Comparison of ENCODE assay signal across 1 cellular context in the genomic region with DNA sequence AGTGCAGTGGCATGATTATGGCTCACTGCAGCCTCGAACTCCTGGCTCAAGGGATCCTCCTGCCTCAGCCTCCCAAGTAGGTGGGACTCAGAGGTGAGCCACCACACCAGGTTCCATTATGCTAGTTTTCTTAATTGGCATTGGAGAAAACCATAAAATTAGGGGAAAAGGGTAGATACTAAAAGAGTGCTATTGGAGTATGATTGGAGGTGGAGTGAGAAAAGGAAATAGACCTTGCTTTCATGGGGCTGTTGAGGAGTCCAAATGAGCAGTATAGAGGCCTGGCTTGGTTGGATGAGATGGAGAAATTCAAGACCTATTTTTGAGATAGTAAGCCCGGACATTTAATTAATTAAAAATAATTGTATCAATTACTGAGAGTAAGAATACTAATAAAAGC.
TF ChIP-seq lines count a peak whose summit lies in the region.

No MANE protein-coding gene starts in this region.

TF ChIP-seq in A549, 52 proteins besides CTCF, POLR2A, EP300 and RAD21 (continued from another document):
- TF ChIP-seq MAZ (IDR thresholded peaks at IDR 0.05; ENCODE audit: borderline replicate concordance, low read depth, low read length): no peak
- no peak for TF ChIP-seq RCOR1 (IDR thresholded peaks at IDR 0.05; ENCODE audit: low read depth, low read length)
- TF ChIP-seq, protein P1, sequence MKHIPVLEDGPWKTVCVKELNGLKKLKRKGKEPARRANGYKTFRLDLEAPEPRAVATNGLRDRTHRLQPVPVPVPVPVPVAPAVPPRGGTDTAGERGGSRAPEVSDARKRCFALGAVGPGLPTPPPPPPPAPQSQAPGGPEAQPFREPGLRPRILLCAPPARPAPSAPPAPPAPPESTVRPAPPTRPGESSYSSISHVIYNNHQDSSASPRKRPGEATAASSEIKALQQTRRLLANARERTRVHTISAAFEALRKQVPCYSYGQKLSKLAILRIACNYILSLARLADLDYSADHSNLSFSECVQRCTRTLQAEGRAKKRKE (CRISPR knock-in tag; IDR thresholded peaks at IDR 0.05; ENCODE audit: low read depth): no peak
- no peak for TF ChIP-seq EHMT2 (IDR thresholded peaks at IDR 0.05; ENCODE audit: low read depth)
- TF ChIP-seq CHD4 (IDR thresholded peaks at IDR 0.05; ENCODE audit: borderline replicate concordance): no peak
- no peak for TF ChIP-seq KDM1A (IDR thresholded peaks at IDR 0.05; ENCODE audit: low read depth)
- TF ChIP-seq ESRRA (IDR thresholded peaks at IDR 0.05; ENCODE audit: borderline replicate concordance, low read length): no peak
- no peak for TF ChIP-seq MYC (IDR thresholded peaks at IDR 0.05; ENCODE audit: borderline replicate concordance, low read length)
- no peak for TF ChIP-seq FOXS1 (CRISPR knock-in tag; IDR thresholded peaks at IDR 0.05)
- TF ChIP-seq BHLHE40 (IDR thresholded peaks at IDR 0.05; ENCODE audit: low read depth, low read length): no peak
- no peak for TF ChIP-seq TFCP2L1 (CRISPR knock-in tag; IDR thresholded peaks at IDR 0.05)
- no peak for TF ChIP-seq HOXB13 (CRISPR knock-in tag; IDR thresholded peaks at IDR 0.05; ENCODE audit: low read depth)
- TF ChIP-seq JUN (IDR thresholded peaks at IDR 0.05): no peak
- TF ChIP-seq, protein P2, sequence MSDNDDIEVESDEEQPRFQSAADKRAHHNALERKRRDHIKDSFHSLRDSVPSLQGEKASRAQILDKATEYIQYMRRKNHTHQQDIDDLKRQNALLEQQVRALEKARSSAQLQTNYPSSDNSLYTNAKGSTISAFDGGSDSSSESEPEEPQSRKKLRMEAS (IDR thresholded peaks at IDR 0.05): no peak
- no peak for TF ChIP-seq RARB (CRISPR knock-in tag; IDR thresholded peaks at IDR 0.05)
- TF ChIP-seq NFE2L2 (conservative IDR thresholded peaks at IDR 0.05; ENCODE audit: low read length): no peak
TF ChIP-seq in A549: peak in this region for 0.
